In the genomic region with DNA sequence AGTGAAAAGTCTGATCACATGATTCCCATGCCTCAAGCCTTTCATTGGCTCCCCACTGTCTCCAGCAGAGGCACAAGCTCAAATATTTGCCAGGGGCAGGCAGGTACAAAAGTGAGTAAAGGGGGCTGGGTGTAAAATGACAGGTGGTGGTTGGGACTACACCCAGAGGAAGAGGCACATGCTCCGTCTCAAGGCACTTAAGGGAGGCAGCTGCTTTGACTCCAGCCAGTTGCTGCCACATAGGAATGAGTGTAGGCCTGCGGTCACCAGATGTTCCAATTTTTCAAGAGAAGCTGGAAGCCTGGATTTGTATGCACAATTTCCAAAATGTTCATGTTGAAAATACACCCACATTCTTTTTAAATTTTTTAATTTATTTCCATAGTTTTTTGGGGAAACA, we compare ENCODE assay signal across 1 cellular context.
TF ChIP-seq lines count a peak whose summit lies in the region.

No MANE protein-coding gene starts in this region.

TF ChIP-seq in H1, 55 proteins besides CTCF, POLR2A, EP300 and RAD21 (continued from another document):
- TF ChIP-seq, protein P1, sequence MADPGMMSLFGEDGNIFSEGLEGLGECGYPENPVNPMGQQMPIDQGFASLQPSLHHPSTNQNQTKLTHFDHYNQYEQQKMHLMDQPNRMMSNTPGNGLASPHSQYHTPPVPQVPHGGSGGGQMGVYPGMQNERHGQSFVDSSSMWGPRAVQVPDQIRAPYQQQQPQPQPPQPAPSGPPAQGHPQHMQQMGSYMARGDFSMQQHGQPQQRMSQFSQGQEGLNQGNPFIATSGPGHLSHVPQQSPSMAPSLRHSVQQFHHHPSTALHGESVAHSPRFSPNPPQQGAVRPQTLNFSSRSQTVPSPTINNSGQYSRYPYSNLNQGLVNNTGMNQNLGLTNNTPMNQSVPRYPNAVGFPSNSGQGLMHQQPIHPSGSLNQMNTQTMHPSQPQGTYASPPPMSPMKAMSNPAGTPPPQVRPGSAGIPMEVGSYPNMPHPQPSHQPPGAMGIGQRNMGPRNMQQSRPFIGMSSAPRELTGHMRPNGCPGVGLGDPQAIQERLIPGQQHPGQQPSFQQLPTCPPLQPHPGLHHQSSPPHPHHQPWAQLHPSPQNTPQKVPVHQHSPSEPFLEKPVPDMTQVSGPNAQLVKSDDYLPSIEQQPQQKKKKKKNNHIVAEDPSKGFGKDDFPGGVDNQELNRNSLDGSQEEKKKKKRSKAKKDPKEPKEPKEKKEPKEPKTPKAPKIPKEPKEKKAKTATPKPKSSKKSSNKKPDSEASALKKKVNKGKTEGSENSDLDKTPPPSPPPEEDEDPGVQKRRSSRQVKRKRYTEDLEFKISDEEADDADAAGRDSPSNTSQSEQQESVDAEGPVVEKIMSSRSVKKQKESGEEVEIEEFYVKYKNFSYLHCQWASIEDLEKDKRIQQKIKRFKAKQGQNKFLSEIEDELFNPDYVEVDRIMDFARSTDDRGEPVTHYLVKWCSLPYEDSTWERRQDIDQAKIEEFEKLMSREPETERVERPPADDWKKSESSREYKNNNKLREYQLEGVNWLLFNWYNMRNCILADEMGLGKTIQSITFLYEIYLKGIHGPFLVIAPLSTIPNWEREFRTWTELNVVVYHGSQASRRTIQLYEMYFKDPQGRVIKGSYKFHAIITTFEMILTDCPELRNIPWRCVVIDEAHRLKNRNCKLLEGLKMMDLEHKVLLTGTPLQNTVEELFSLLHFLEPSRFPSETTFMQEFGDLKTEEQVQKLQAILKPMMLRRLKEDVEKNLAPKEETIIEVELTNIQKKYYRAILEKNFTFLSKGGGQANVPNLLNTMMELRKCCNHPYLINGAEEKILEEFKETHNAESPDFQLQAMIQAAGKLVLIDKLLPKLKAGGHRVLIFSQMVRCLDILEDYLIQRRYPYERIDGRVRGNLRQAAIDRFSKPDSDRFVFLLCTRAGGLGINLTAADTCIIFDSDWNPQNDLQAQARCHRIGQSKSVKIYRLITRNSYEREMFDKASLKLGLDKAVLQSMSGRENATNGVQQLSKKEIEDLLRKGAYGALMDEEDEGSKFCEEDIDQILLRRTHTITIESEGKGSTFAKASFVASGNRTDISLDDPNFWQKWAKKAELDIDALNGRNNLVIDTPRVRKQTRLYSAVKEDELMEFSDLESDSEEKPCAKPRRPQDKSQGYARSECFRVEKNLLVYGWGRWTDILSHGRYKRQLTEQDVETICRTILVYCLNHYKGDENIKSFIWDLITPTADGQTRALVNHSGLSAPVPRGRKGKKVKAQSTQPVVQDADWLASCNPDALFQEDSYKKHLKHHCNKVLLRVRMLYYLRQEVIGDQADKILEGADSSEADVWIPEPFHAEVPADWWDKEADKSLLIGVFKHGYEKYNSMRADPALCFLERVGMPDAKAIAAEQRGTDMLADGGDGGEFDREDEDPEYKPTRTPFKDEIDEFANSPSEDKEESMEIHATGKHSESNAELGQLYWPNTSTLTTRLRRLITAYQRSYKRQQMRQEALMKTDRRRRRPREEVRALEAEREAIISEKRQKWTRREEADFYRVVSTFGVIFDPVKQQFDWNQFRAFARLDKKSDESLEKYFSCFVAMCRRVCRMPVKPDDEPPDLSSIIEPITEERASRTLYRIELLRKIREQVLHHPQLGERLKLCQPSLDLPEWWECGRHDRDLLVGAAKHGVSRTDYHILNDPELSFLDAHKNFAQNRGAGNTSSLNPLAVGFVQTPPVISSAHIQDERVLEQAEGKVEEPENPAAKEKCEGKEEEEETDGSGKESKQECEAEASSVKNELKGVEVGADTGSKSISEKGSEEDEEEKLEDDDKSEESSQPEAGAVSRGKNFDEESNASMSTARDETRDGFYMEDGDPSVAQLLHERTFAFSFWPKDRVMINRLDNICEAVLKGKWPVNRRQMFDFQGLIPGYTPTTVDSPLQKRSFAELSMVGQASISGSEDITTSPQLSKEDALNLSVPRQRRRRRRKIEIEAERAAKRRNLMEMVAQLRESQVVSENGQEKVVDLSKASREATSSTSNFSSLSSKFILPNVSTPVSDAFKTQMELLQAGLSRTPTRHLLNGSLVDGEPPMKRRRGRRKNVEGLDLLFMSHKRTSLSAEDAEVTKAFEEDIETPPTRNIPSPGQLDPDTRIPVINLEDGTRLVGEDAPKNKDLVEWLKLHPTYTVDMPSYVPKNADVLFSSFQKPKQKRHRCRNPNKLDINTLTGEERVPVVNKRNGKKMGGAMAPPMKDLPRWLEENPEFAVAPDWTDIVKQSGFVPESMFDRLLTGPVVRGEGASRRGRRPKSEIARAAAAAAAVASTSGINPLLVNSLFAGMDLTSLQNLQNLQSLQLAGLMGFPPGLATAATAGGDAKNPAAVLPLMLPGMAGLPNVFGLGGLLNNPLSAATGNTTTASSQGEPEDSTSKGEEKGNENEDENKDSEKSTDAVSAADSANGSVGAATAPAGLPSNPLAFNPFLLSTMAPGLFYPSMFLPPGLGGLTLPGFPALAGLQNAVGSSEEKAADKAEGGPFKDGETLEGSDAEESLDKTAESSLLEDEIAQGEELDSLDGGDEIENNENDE (IDR thresholded peaks at IDR 0.05; ENCODE audit: insufficient replicate concordance, low read length) = no peak
- TF ChIP-seq EZH2 (IDR thresholded peaks at IDR 0.05; ENCODE audit: low read depth, low read length, severe bottlenecking) (no peak), CBX5 (IDR thresholded peaks at IDR 0.05; ENCODE audit: low read depth, low read length) (no peak), YY1 (IDR thresholded peaks at IDR 0.05; ENCODE audit: low read depth, low read length) (no peak), POLR2AphosphoS5 (IDR thresholded peaks at IDR 0.05; ENCODE audit: low read depth, low read length) (no peak)
TF ChIP-seq in H1: peak in this region for 0.
